ENCODE assay signal across 16 cellular contexts in genomic region chr1:229408458-229409037, GRCh38. TPM values are rescaled to one million over a fixed set of nuclear protein-coding genes. Genes with fewer than 3 reads are reported as not detected.
DNase-seq lines count a peak whose midpoint lies in the region; ATAC-seq and TF ChIP-seq lines count a peak whose summit lies in the region.
"Had no signal": no experiment of that assay in that cellular context is flagged by ENCODE, and none has a peak within 500 bp of the region (broad histone marks: within the 10 kb centered on the region; RNA-seq: fewer than 3 reads in every experiment).

No MANE protein-coding gene starts in this region.

- no TSS peak for BruUV-seq in A673 (replicated peaks; lab: Mats Ljungman, UMichigan)

- H3K4me1 Mint-ChIP-seq in WTC11: peaks cover 37% of the 10 kb centered on the region

- H3K9me3 ChIP-seq in heart right ventricle (no peaks in the 10 kb centered on the region), skeletal muscle tissue (ENCODE audit: control insufficient read depth in 3 of 3, low read length in 3 of 3) (no peaks in the 10 kb centered on the region), A673 (ENCODE audit: low read depth, low read length, poor library complexity, severe bottlenecking) (no peaks in the 10 kb centered on the region)
- H3K9me3 ChIP-seq: A549, HAP-1, prostate gland, uterus had no signal

- POLR2A ChIA-PET in WTC11 (lab: Charles Lee): interaction anchor here (1.6 kb wide), 1 partner anchor 22 kb away, joined by 6 read pairs; no protein-coding TSS in a partner anchor
- POLR2A ChIA-PET in A673 (lab: Charles Lee; ENCODE audit: low non-redundant PET): no interaction called here

- no peaks in the 10 kb centered on the region for H3K36me3 ChIP-seq in heart right ventricle
- no peaks in the 10 kb centered on the region for H3K36me3 ChIP-seq in skeletal muscle tissue (ENCODE audit: control insufficient read depth in 3 of 3, insufficient read depth in 3 of 3, low read length in 3 of 3)
- no peaks in the 10 kb centered on the region for H3K36me3 ChIP-seq in A673 (ENCODE audit: insufficient read depth, low read length, poor library complexity, severe bottlenecking)
- H3K36me3 ChIP-seq: brain microvascular endothelial cell, HAP-1, prostate gland, uterus had no signal

- H3K4me1 ChIP-seq in heart right ventricle (peaks cover 7 to 57% (median 43%) of the 10 kb centered on the region in 9 donors), skeletal muscle tissue (ENCODE audit: control insufficient read depth in 3 of 3, insufficient read depth in 3 of 3, low read length in 3 of 3) (peaks cover 41 to 52% (median 51%) of the 10 kb centered on the region in 3 donors), A673 (ENCODE audit: insufficient read depth, low read length, poor library complexity, severe bottlenecking) (peaks cover 10% of the 10 kb centered on the region)
- H3K4me1 ChIP-seq: HAP-1 had no signal

- CTCF ChIA-PET in WTC11 (lab: Charles Lee): interaction anchor here (1.1 to 1.8 kb wide), 5 partner anchors 11 to 178 kb away, joined by 3 to 10 read pairs (median 4); no protein-coding TSS in a partner anchor
- CTCF ChIA-PET in A673 (lab: Charles Lee): no interaction called here

- WGBS in heart right ventricle, 2 donors: 11 to 22% methylated on average over 8 of the region's 8 CpGs

- no peak for TF ChIP-seq CTCF in WTC11 (IDR thresholded peaks at IDR 0.05)
- TF ChIP-seq CTCF in heart right ventricle (IDR thresholded peaks at IDR 0.05): no peak
- no peak for TF ChIP-seq CTCF in A673 (conservative IDR thresholded peaks at IDR 0.05; ENCODE audit: low read depth, low read length)

- H3K27ac Mint-ChIP-seq in WTC11: no peak overlapping the region

- H3K27me3 Mint-ChIP-seq in WTC11 (ENCODE audit: low read depth): peaks cover 88% of the 10 kb centered on the region

- DNase-seq in NCI-H1417 (lab: John Stamatoyannopoulos, UW) (peak in 2 of 3 experiments; percentile 13 to 39), NCI-H1417 treated with DMSO at 0.1 percent for 48 hours (lab: John Stamatoyannopoulos, UW) (no peak), WTC11 (ENCODE audit: low spot score) (no peak), heart right ventricle (peak; percentile 30 to 83), A673 (ENCODE audit: low spot score) (no peak), dedifferentiated amniotic fluid mesenchymal stem cell (ENCODE audit: extremely low spot score) (no peak)
- DNase-seq: brain microvascular endothelial cell; NK-92 treated with Interleukin-12 subunit alpha and Interleukin-12 subunit beta, amount 100 ng/mL, for 24 hours; T-helper 9 cell; uterus had no signal

- intact Hi-C loops in heart right ventricle (cut with DNase I): no loop called here
- intact Hi-C loops in A673 (cut with micrococcal nuclease; ENCODE audit: unreplicated experiment): no loop called here

- ATAC-seq in WTC11 (peak; percentile 8), heart right ventricle (peak; percentile 75 to 87 (median 82)), GM21423 (IDR thresholded peaks at IDR 0.05; ENCODE audit: unreplicated experiment) (no peak)

- no peaks in the 10 kb centered on the region for H3K9me3 Mint-ChIP-seq in WTC11

- peaks cover 0 to 63% (median 41%) of the 10 kb centered on the region in 7 donors for H3K27me3 ChIP-seq in heart right ventricle
- H3K27me3 ChIP-seq in skeletal muscle tissue (ENCODE audit: control insufficient read depth in 3 of 3, insufficient read depth in 3 of 3, low read length in 3 of 3): peaks cover 8 to 26% (median 11%) of the 10 kb centered on the region in 3 donors
- no peaks in the 10 kb centered on the region for H3K27me3 ChIP-seq in A673 (replicated peaks; ENCODE audit: insufficient read depth, low read depth, low read length, poor library complexity)

- H3K27ac ChIP-seq in heart right ventricle: peak overlapping the region; percentile 17 to 98 (median 80)
- peak overlapping the region; percentile 99 for H3K27ac ChIP-seq in skeletal muscle tissue (ENCODE audit: low read depth, low read length)
- H3K27ac ChIP-seq in A673 (ENCODE audit: low read depth, low read length, poor library complexity, severe bottlenecking): no peak overlapping the region
- H3K27ac ChIP-seq: A549, brain microvascular endothelial cell, prostate gland, uterus had no signal

- H3K36me3 Mint-ChIP-seq in WTC11: no peaks in the 10 kb centered on the region

- H3K4me3 ChIP-seq in heart right ventricle (peak overlapping the region in 4 of 10 donors; percentile 28 to 41 (median 30)), skeletal muscle tissue (ENCODE audit: low read length in 3 of 3) (peak overlapping the region; percentile 71 to 84 (median 74)), A673 (ENCODE audit: low read depth, low read length, poor library complexity, severe bottlenecking) (no peak overlapping the region)
- H3K4me3 ChIP-seq: A549, HAP-1, uterus had no signal

- H3K9ac ChIP-seq in skeletal muscle tissue (ENCODE audit: low read depth in 1 of 3, low read length in 3 of 3): peak overlapping the region; percentile 84 to 99 (median 94)

- H3K4me3 Mint-ChIP-seq in WTC11: peak overlapping the region; percentile 6; the same call in 1 of the 2 replicates

TF ChIP-seq in WTC11, 78 proteins besides CTCF, POLR2A, EP300 and RAD21:
- TF ChIP-seq ARID4B (CRISPR knock-in tag; IDR thresholded peaks at IDR 0.05; ENCODE audit: borderline replicate concordance): no peak

RNA-seq across cellular contexts. Expression of gene ACTA1, which starts 25.3 kb away (rescaled TPM):
- total RNA-seq in WTC11 (2021) (0.78 to 1.5 TPM (median 0.96 TPM) in 3 replicates), heart right ventricle (over 10,000 TPM in 5 of 10 donors, 1,000 to 10,000 TPM in 4, 100 to 1,000 TPM in 1; 976 to 17,994 (median 10,145) TPM), skeletal muscle tissue (2,324 TPM), A673 (2021) (not detected in 2 replicates)
- polyA plus RNA-seq in heart right ventricle: 1,000 to 10,000 TPM; 2,463 to 2,779 TPM
- total RNA-seq: M059J had no signal

Comparison
In these comparisons a context has a peak if more than half of its experiments do, and no peak if none do; other contexts are left out.
1. DNase-seq: peak in NCI-H1417 (2 of 3) and heart right ventricle (2 of 2); none in NCI-H1417 treated with DMSO at 0.1 percent for 48 hours (single experiment), WTC11 (single experiment), A673 (single experiment) and dedifferentiated amniotic fluid mesenchymal stem cell (single experiment).
2. RNA of gene ACTA1, which starts 25.3 kb away (total RNA-seq): 976 to 17,994 TPM in heart right ventricle and 2,324 TPM in skeletal muscle tissue (single experiment); 0.78 to 1.5 TPM in WTC11 and not detected in A673; every median in the first group is over 100 times any median in the second.